In genomic region chr17:78416791-78417530, GRCh38 we compare ENCODE assay signal across 9 cellular contexts. TPM values are rescaled to one million over a fixed set of nuclear protein-coding genes. Genes with fewer than 3 reads are reported as not detected.
DNase-seq lines count a peak whose midpoint lies in the region; ATAC-seq, FAIRE-seq and TF ChIP-seq lines count a peak whose summit lies in the region.
"Had no signal": no experiment of that assay in that cellular context is flagged by ENCODE, and none has a peak within 500 bp of the region (broad histone marks: within the 10 kb centered on the region; RNA-seq: fewer than 3 reads in every experiment).

No MANE protein-coding gene starts in this region.

- no peaks in the 10 kb centered on the region for H3K9me3 Mint-ChIP-seq in astrocyte (ENCODE audit: unreplicated experiment)
- H3K9me3 Mint-ChIP-seq: IgD-negative memory B cell had no signal

- H3K27me3 Mint-ChIP-seq in astrocyte (ENCODE audit: low read depth, unreplicated experiment) = no peaks in the 10 kb centered on the region
- H3K27me3 Mint-ChIP-seq: IgD-negative memory B cell had no signal

- H3K27ac ChIP-seq in astrocyte (ENCODE audit: low read depth, low read length) (no peak overlapping the region), stomach (peak overlapping the region; percentile 50 to 89 (median 80))

- no peak for TF ChIP-seq EP300 in stomach (IDR thresholded peaks at IDR 0.05)

- peak; percentile 53 for DNase-seq in NCI-H2107 (lab: John Stamatoyannopoulos, UW)
- DNase-seq in astrocyte (ENCODE audit: low read depth) = no peak
- peak; percentile 50 for DNase-seq in left lobe of liver (ENCODE audit: low spot score)
- no peak for DNase-seq in stomach
- DNase-seq in OCI-M1 (lab: John Stamatoyannopoulos, UW) = no peak

- H3K9me3 ChIP-seq in astrocyte (ENCODE audit: insufficient read depth, low read depth, low read length) (no peaks in the 10 kb centered on the region), stomach (no peaks in the 10 kb centered on the region)

- intact Hi-C loops in stomach (cut with DNase I; ENCODE audit: low total_unique reads) = no loop called here

- no peak for TF ChIP-seq POLR2A in stomach (IDR thresholded peaks at IDR 0.05)

- H3K36me3 ChIP-seq in astrocyte (ENCODE audit: insufficient read depth, low read length) = peaks cover 3% of the 10 kb centered on the region
- peaks cover 13 to 63% (median 56%) of the 10 kb centered on the region in 4 donors for H3K36me3 ChIP-seq in stomach

- FAIRE-seq in astrocyte (lab: Jason Lieb, UNC) = no peak

- H3K36me3 Mint-ChIP-seq in astrocyte (ENCODE audit: low read depth, unreplicated experiment) = peaks cover 14% of the 10 kb centered on the region
- H3K36me3 Mint-ChIP-seq: IgD-negative memory B cell had no signal

- H3K79me2 ChIP-seq in astrocyte (ENCODE audit: insufficient read depth, low read length) = peaks cover 50% of the 10 kb centered on the region

- H3K4me2 ChIP-seq in astrocyte (ENCODE audit: low read length) = peak overlapping the region; percentile 44

- peak overlapping the region; percentile 40 for H3K4me3 Mint-ChIP-seq in astrocyte (ENCODE audit: unreplicated experiment)

- peak overlapping the region; percentile 34 for H3K9ac ChIP-seq in astrocyte (ENCODE audit: low read length)

- no peak overlapping the region for H2AFZ ChIP-seq in astrocyte (ENCODE audit: low read depth, low read length)

- ATAC-seq in left lobe of liver (peak; percentile 45), GM21737 (IDR thresholded peaks at IDR 0.05; ENCODE audit: unreplicated experiment) (no peak), GM18502 (IDR thresholded peaks at IDR 0.05; ENCODE audit: poor library complexity, unreplicated experiment) (no peak), HG02884 (IDR thresholded peaks at IDR 0.05; ENCODE audit: unreplicated experiment) (no peak)

- no peaks in the 10 kb centered on the region for H3K27me3 ChIP-seq in astrocyte (ENCODE audit: insufficient read depth, low read length)
- H3K27me3 ChIP-seq in stomach = no peaks in the 10 kb centered on the region

- H3K4me1 Mint-ChIP-seq in astrocyte (ENCODE audit: low read depth, unreplicated experiment) = peaks cover 44% of the 10 kb centered on the region

- no peak overlapping the region for H3K4me3 ChIP-seq in astrocyte (ENCODE audit: insufficient read depth, low read depth, low read length)
- H3K4me3 ChIP-seq in stomach = peak overlapping the region in 1 of 4 donors; percentile 5

- TF ChIP-seq CTCF in astrocyte (IDR thresholded peaks at IDR 0.05; ENCODE audit: insufficient read depth, low read depth, low read length) (no peak), stomach (IDR thresholded peaks at IDR 0.05) (peak in 1 of 7 experiments; percentile 8)

- peaks cover 73% of the 10 kb centered on the region for H4K20me1 ChIP-seq in astrocyte (ENCODE audit: insufficient read depth, low read length)

- 24 to 53% (median 49%) methylated on average over 9 to 15 of the region's 15 CpGs for WGBS in stomach, 5 donors

- peaks cover 19% of the 10 kb centered on the region for H3K4me1 ChIP-seq in astrocyte (ENCODE audit: insufficient read depth, low read length)
- H3K4me1 ChIP-seq in stomach = peaks cover 32 to 85% (median 34%) of the 10 kb centered on the region in 4 donors

- peak overlapping the region; percentile 69 for H3K27ac Mint-ChIP-seq in astrocyte (ENCODE audit: unreplicated experiment)

RNA-seq across cellular contexts. Expression of gene PGS1, which starts 38.5 kb away (rescaled TPM):
- total RNA-seq in astrocyte = 31.3 and 32.0 TPM in 2 replicates
- total RNA-seq in left lobe of liver = 9.1 TPM
- 100 to 1,000 TPM in 2 of 5 donors, 10 to 100 TPM in 3; 27.8 to 209 (median 41.7) TPM for total RNA-seq in stomach
- polyA plus RNA-seq in stomach = 10 to 100 TPM; 11.9 to 19.1 (median 14.9) TPM

RNA-seq across cellular contexts. Expression of gene SOCS3, which starts 57.1 kb away (rescaled TPM):
- total RNA-seq in astrocyte (13.4 and 16.7 TPM in 2 replicates), left lobe of liver (2.7 TPM), stomach (10 to 100 TPM; 48.4 to 62.9 (median 52.2) TPM)
- polyA plus RNA-seq in stomach = 10 to 100 TPM; 18.7 to 46.9 (median 39.7) TPM

Comparison
In these comparisons a context has a peak if more than half of its experiments do, and no peak if none do; other contexts are left out.
1. DNase-seq: peak in NCI-H2107 (single experiment) and left lobe of liver (single experiment); none in astrocyte (single experiment), stomach (single experiment) and OCI-M1 (single experiment).